Comparison of ENCODE assay signal across 1 cellular context in genomic region chr1:70071597-70071996, GRCh38.
TF ChIP-seq lines count a peak whose summit lies in the region.

No MANE protein-coding gene starts in this region.

TF ChIP-seq in SK-N-SH treated with all-trans-retinoic acid at 6 μM for 48 hours, 23 proteins besides CTCF, POLR2A, EP300 and RAD21 (continued from another document):
- TF ChIP-seq ISL1 (CRISPR knock-in tag; IDR thresholded peaks at IDR 0.05) (0 out of 2 replicates have a peak, but pooled peaks have one; percentile 26), ESRRG (CRISPR knock-in tag; IDR thresholded peaks at IDR 0.05) (no peak)
